In genomic region chr10:101617824-101618568, GRCh38 we compare ENCODE assay signal across 19 cellular contexts. TPM values are rescaled to one million over a fixed set of nuclear protein-coding genes. Genes with fewer than 3 reads are reported as not detected.
DNase-seq lines count a peak whose midpoint lies in the region; ATAC-seq and TF ChIP-seq lines count a peak whose summit lies in the region.
"Had no signal": no experiment of that assay in that cellular context is flagged by ENCODE, and none has a peak within 500 bp of the region (broad histone marks: within the 10 kb centered on the region; RNA-seq: fewer than 3 reads in every experiment).

No MANE protein-coding gene starts in this region.

- no peaks in the 10 kb centered on the region for H3K27me3 ChIP-seq in Karpas-422 (ENCODE audit: low read length)
- H3K27me3 ChIP-seq: breast epithelium, foreskin keratinocyte, neutrophil had no signal

- H3K27me3 Mint-ChIP-seq in activated CD8-positive, alpha-beta T cell treated with anti-CD3 and anti-CD28 coated beads for 36 hours, result no peaks in the 10 kb centered on the region
- H3K27me3 Mint-ChIP-seq in naive B cell, result no peaks in the 10 kb centered on the region

- POLR2A ChIA-PET in activated CD8-positive, alpha-beta T cell treated with anti-CD3 and anti-CD28 coated beads for 36 hours (lab: Charles Lee), result interaction anchor here (1.4 to 1.7 kb wide), 2 partner anchors 21 to 76 kb away, joined by 3 to 4 read pairs; no protein-coding TSS in a partner anchor

- peak overlapping the region; percentile 33 for H3K27ac Mint-ChIP-seq in activated CD8-positive, alpha-beta T cell treated with anti-CD3 and anti-CD28 coated beads for 36 hours
- peak overlapping the region; percentile 31 to 98 (median 89) for H3K27ac Mint-ChIP-seq in naive B cell

- no peak overlapping the region; the same call in 1 of the 2 replicates for H3K4me3 ChIP-seq in Karpas-422 (ENCODE audit: low read length)
- H3K4me3 ChIP-seq: breast epithelium, lung had no signal

- intact Hi-C loops in activated CD8-positive, alpha-beta T cell treated with anti-CD3 and anti-CD28 coated beads for 36 hours (cut with micrococcal nuclease), result no loop called here

- H3K4me1 Mint-ChIP-seq in activated CD8-positive, alpha-beta T cell treated with anti-CD3 and anti-CD28 coated beads for 36 hours (ENCODE audit: low read depth), result no peaks in the 10 kb centered on the region
- peaks cover 13 to 32% (median 29%) of the 10 kb centered on the region in 3 donors for H3K4me1 Mint-ChIP-seq in naive B cell

- no peaks in the 10 kb centered on the region for H3K79me2 ChIP-seq in Karpas-422 (ENCODE audit: low read length)

- H3K9ac ChIP-seq in Karpas-422 (ENCODE audit: low read length), result peak overlapping the region; percentile 14

- H3K4me1 ChIP-seq in Karpas-422 (ENCODE audit: low read length), result peaks cover 31% of the 10 kb centered on the region
- H3K4me1 ChIP-seq: breast epithelium, Caco-2, foreskin keratinocyte had no signal

- H3K4me3 Mint-ChIP-seq in activated CD8-positive, alpha-beta T cell treated with anti-CD3 and anti-CD28 coated beads for 36 hours, result no peak overlapping the region
- peak overlapping the region in 5 of 8 donors; percentile 44 to 76 (median 51) for H3K4me3 Mint-ChIP-seq in naive B cell

- peak overlapping the region; percentile 36 for H3K4me2 ChIP-seq in Karpas-422 (ENCODE audit: low read depth, low read length, poor library complexity, severe bottlenecking)

- no peaks in the 10 kb centered on the region for H3K36me3 Mint-ChIP-seq in activated CD8-positive, alpha-beta T cell treated with anti-CD3 and anti-CD28 coated beads for 36 hours (ENCODE audit: low read depth)
- H3K36me3 Mint-ChIP-seq in naive B cell, result peaks cover 0 to 16% of the 10 kb centered on the region in 2 donors

- peak; percentile 46 for ATAC-seq in GM18498 (IDR thresholded peaks at IDR 0.05; ENCODE audit: unreplicated experiment)
- no peak for ATAC-seq in activated CD8-positive, alpha-beta T cell treated with anti-CD3 and anti-CD28 coated beads for 36 hours
- peak in 1 of 2 donors; percentile 5 for ATAC-seq in naive B cell (ENCODE audit: low read depth in 2 of 2)
- ATAC-seq in GM18907 (IDR thresholded peaks at IDR 0.05; ENCODE audit: unreplicated experiment), result no peak
- ATAC-seq: foreskin keratinocyte, sciatic nerve had no signal

- H3K27ac ChIP-seq in Karpas-422 (ENCODE audit: low read length), result peak overlapping the region; percentile 68
- H3K27ac ChIP-seq: foreskin keratinocyte, neutrophil had no signal

- no peak overlapping the region for H2AFZ ChIP-seq in Karpas-422 (ENCODE audit: low read length)

- CTCF ChIA-PET in activated CD8-positive, alpha-beta T cell treated with anti-CD3 and anti-CD28 coated beads for 36 hours (lab: Charles Lee), result interaction anchor here (1.4 kb wide), 1 partner anchor 163 kb away, joined by 5 read pairs; no protein-coding TSS in a partner anchor

- no peak for TF ChIP-seq CTCF in activated CD8-positive, alpha-beta T cell treated with anti-CD3 and anti-CD28 coated beads for 36 hours (IDR thresholded peaks at IDR 0.05)
- TF ChIP-seq CTCF in GM13976 (IDR thresholded peaks at IDR 0.05; ENCODE audit: borderline replicate concordance, control extremely low read depth, extremely low read depth, insufficient read depth, missing control alignments), result no peak

- no peak for DNase-seq in Karpas-422
- no peak for DNase-seq in activated CD8-positive, alpha-beta T cell treated with anti-CD3 and anti-CD28 coated beads for 36 hours
- DNase-seq in naive B cell, result no peak
- no peak for DNase-seq in GM13976 (ENCODE audit: low spot score)
- no peak for DNase-seq in activated CD4-positive, alpha-beta T cell treated with anti-CD3 and anti-CD28 coated beads for 1 hour
- no peak for DNase-seq in NK-92 (lab: John Stamatoyannopoulos, UW; ENCODE audit: unreplicated experiment)
- DNase-seq: activated effector memory CD4-positive, alpha-beta T cell treated with Interleukin-2 at 50 U/mL for 16 hours; Caco-2; foreskin keratinocyte; GF-D8; NCI-H187; NCI-H510A treated with DMSO at 0.1 percent for 48 hours; stimulated activated CD4-positive, alpha-beta T cell treated with anti-CD3 and anti-CD28 coated beads, Interleukin-4, amount 100 ng/mL, for 1 hour had no signal

- no peaks in the 10 kb centered on the region for H3K9me2 ChIP-seq in Karpas-422 (replicated peaks; ENCODE audit: insufficient read depth, low read length)

- no peaks in the 10 kb centered on the region for H3K9me3 Mint-ChIP-seq in activated CD8-positive, alpha-beta T cell treated with anti-CD3 and anti-CD28 coated beads for 36 hours
- H3K9me3 Mint-ChIP-seq in naive B cell, result no peaks in the 10 kb centered on the region

- H4K20me1 ChIP-seq in Karpas-422 (ENCODE audit: insufficient read depth, low read depth, low read length), result no peaks in the 10 kb centered on the region

- in situ Hi-C loops in GM13976 (cut with MboI; ENCODE audit: low sequenced_read_pairs, unreplicated experiment), result no loop called here

- H3K36me3 ChIP-seq in Karpas-422 (ENCODE audit: insufficient read depth, low read length), result no peaks in the 10 kb centered on the region
- H3K36me3 ChIP-seq: breast epithelium had no signal

- no peaks in the 10 kb centered on the region for H3K9me3 ChIP-seq in Karpas-422 (ENCODE audit: low read length)
- H3K9me3 ChIP-seq: breast epithelium, Caco-2, neutrophil had no signal

RNA-seq across cellular contexts. Expression of gene DPCD, which starts 29.9 kb away (rescaled TPM):
- 12.8 and 15.7 TPM in 2 replicates for total RNA-seq in Karpas-422 (2014; rRNA removed; shearing (Covaris generic); ENCODE audit: low replicate concordance)
- 10 to 100 TPM; 19.0 TPM for total RNA-seq in activated CD8-positive, alpha-beta T cell treated with anti-CD3 and anti-CD28 coated beads for 36 hours
- 1 to 10 TPM in 3 of 6 donors, under 1 TPM in 2, not detected in 1; 0.37 to 2.8 (median 1.2) TPM for polyA plus RNA-seq in naive B cell (ENCODE audit: low read depth in 6 of 6)

RNA-seq across cellular contexts. Expression of gene POLL, which starts 29.9 kb away (rescaled TPM):
- total RNA-seq in Karpas-422 (2014; rRNA removed; shearing (Covaris generic); ENCODE audit: low replicate concordance), result 8.5 and 18.8 TPM in 2 replicates
- total RNA-seq in activated CD8-positive, alpha-beta T cell treated with anti-CD3 and anti-CD28 coated beads for 36 hours, result 10 to 100 TPM; 32.2 to 33.8 TPM
- polyA plus RNA-seq in naive B cell (ENCODE audit: low read depth in 6 of 6), result 10 to 100 TPM in 5 of 6 donors, under 1 TPM in 1; 0.98 to 16.2 (median 11.8) TPM
